ENCODE assay signal across 8 cellular contexts in genomic region chr6:155418017-155418749, GRCh38. TPM values are rescaled to one million over a fixed set of nuclear protein-coding genes. Genes with fewer than 3 reads are reported as not detected.
DNase-seq lines count a peak whose midpoint lies in the region; ATAC-seq and TF ChIP-seq lines count a peak whose summit lies in the region.

No MANE protein-coding gene starts in this region.

- peak; percentile 62 for ATAC-seq in GM21367 (IDR thresholded peaks at IDR 0.05; ENCODE audit: unreplicated experiment)

- H3K4me3 ChIP-seq in mammary epithelial cell (replicated peaks in 1 of 3; ENCODE audit: insufficient read depth in 1 of 3, low read depth in 2 of 3, low read length in 3 of 3) (no peak overlapping the region), neural progenitor cell (no peak overlapping the region)

- WGBS in mammary epithelial cell (ENCODE audit: low coverage, missing lambda C conversion rate): 22% methylated on average over 7 of the region's 9 CpGs

- no peaks in the 10 kb centered on the region for H3K27me3 ChIP-seq in mammary epithelial cell (ENCODE audit: insufficient read depth, low read length)
- no peaks in the 10 kb centered on the region for H3K27me3 ChIP-seq in neural progenitor cell

- H3K36me3 ChIP-seq in mammary epithelial cell (ENCODE audit: insufficient read depth, low read length) (no peaks in the 10 kb centered on the region), neural progenitor cell (no peaks in the 10 kb centered on the region)

- TF ChIP-seq CTCF in mammary epithelial cell (conservative IDR thresholded peaks at IDR 0.05 in 1 of 2, IDR thresholded peaks at IDR 0.05 in 1 of 2; ENCODE audit: extremely low read depth in 1 of 2, insufficient read depth in 1 of 2, low read depth in 1 of 2, low read length in 2 of 2) (no peak), neural progenitor cell (IDR thresholded peaks at IDR 0.05) (no peak), type B pancreatic cell (conservative IDR thresholded peaks at IDR 0.05) (no peak)

- no peaks in the 10 kb centered on the region for H3K36me3 Mint-ChIP-seq in neural progenitor cell
- H3K36me3 Mint-ChIP-seq in type B pancreatic cell: no peaks in the 10 kb centered on the region

- H3K27me3 Mint-ChIP-seq in neural progenitor cell (ENCODE audit: insufficient read depth, low read depth) (peaks cover 4% of the 10 kb centered on the region), type B pancreatic cell (peaks cover 4% of the 10 kb centered on the region)

- no peaks in the 10 kb centered on the region for H4K20me1 ChIP-seq in mammary epithelial cell (ENCODE audit: insufficient read depth, low read length)
- H4K20me1 ChIP-seq in neural progenitor cell (ENCODE audit: low read depth): no peaks in the 10 kb centered on the region

- no peaks in the 10 kb centered on the region for H3F3A ChIP-seq in neural progenitor cell (ENCODE audit: low read depth)

- intact Hi-C loops in mammary epithelial cell (cut with micrococcal nuclease): no loop called here

- H3K27ac ChIP-seq in mammary epithelial cell (ENCODE audit: insufficient read depth, low read depth, low read length) (no peak overlapping the region), neural progenitor cell (no peak overlapping the region)

- in situ Hi-C loops in mammary epithelial cell (cut with MboI; ENCODE audit: low sequenced_read_pairs in 2 of 2): no loop called here

- peaks cover 10% of the 10 kb centered on the region for H3K4me1 ChIP-seq in mammary epithelial cell (ENCODE audit: insufficient read depth, low read length)
- H3K4me1 ChIP-seq in neural progenitor cell: peaks cover 26% of the 10 kb centered on the region

- DNase-seq in Ammon's horn (ENCODE audit: low spot score): peak; percentile 40
- DNase-seq in KG1 (lab: John Stamatoyannopoulos, UW): peak; percentile 31
- peak; percentile 19 for DNase-seq in UCSD-AML1 (lab: John Stamatoyannopoulos, UW; ENCODE audit: unreplicated experiment)
- DNase-seq in mammary epithelial cell: peak; percentile 66
- peak; percentile 15 for DNase-seq in neural progenitor cell (ENCODE audit: low spot score)
- DNase-seq in type B pancreatic cell (ENCODE audit: extremely low spot score, unreplicated experiment): no peak
- DNase-seq in HUDEP-2 (lab: John Stamatoyannopoulos, UW; ENCODE audit: unreplicated experiment in 76 of 76): no peak

- no peaks in the 10 kb centered on the region for H3K79me2 ChIP-seq in mammary epithelial cell (ENCODE audit: insufficient read depth, low read length)
- H3K79me2 ChIP-seq in neural progenitor cell (ENCODE audit: low read depth): no peaks in the 10 kb centered on the region

- H3K4me2 ChIP-seq in mammary epithelial cell (ENCODE audit: insufficient read depth, low read depth, low read length): peak overlapping the region; percentile 65
- H3K4me2 ChIP-seq in neural progenitor cell: peak overlapping the region; percentile 58

- H2AFZ ChIP-seq in mammary epithelial cell (ENCODE audit: low read depth, low read length) (peak overlapping the region; percentile 53), neural progenitor cell (replicated peaks) (peak overlapping the region; percentile 74)

- dilution Hi-C loops in mammary epithelial cell (cut with HindIII; ENCODE audit: low sequenced_read_pairs): no loop called here

- no peak overlapping the region for H3K4me3 Mint-ChIP-seq in neural progenitor cell
- peak overlapping the region; percentile 9 for H3K4me3 Mint-ChIP-seq in type B pancreatic cell

- H3K9ac ChIP-seq in mammary epithelial cell (ENCODE audit: insufficient read depth, low read length): no peak overlapping the region
- no peak overlapping the region for H3K9ac ChIP-seq in neural progenitor cell

- no TSS peak for BruUV-seq in mammary epithelial cell (replicated peaks; lab: Mats Ljungman, UMichigan)

- H3K9me3 ChIP-seq in mammary epithelial cell (replicated peaks; ENCODE audit: insufficient read depth, low read length) (no peaks in the 10 kb centered on the region), neural progenitor cell (ENCODE audit: low read depth) (no peaks in the 10 kb centered on the region)

- H3K4me1 Mint-ChIP-seq in neural progenitor cell (peaks cover 20% of the 10 kb centered on the region), type B pancreatic cell (ENCODE audit: unreplicated experiment) (peaks cover 18% of the 10 kb centered on the region)

- CTCF ChIA-PET in mammary epithelial cell (lab: Charles Lee; ENCODE audit: low non-redundant PET): interaction anchor here (0.6 kb wide), 1 partner anchor 90 kb away, joined by 5 read pairs; no protein-coding TSS in a partner anchor

- H3K9me3 Mint-ChIP-seq in neural progenitor cell (no peaks in the 10 kb centered on the region), type B pancreatic cell (no peaks in the 10 kb centered on the region)

- H3K27ac Mint-ChIP-seq in neural progenitor cell (peak overlapping the region; percentile 85), type B pancreatic cell (peak overlapping the region; percentile 44)

RNA-seq across cellular contexts. Expression of gene NOX3, which starts 37.5 kb away (rescaled TPM):
- total RNA-seq in mammary epithelial cell: not detected
- not detected for polyA plus RNA-seq in mammary epithelial cell
- not detected for polyA minus RNA-seq in mammary epithelial cell
- not detected in 2 replicates for total RNA-seq in neural progenitor cell (ENCODE audit: low replicate concordance)
- total RNA-seq in type B pancreatic cell (ENCODE audit: low replicate concordance): not detected in 2 replicates

Comparison
In these comparisons a context has a peak if more than half of its experiments do, and no peak if none do; other contexts are left out.
1. DNase-seq: peak in Ammon's horn (single experiment), KG1 (single experiment), UCSD-AML1 (single experiment), mammary epithelial cell (single experiment) and neural progenitor cell (single experiment); none in type B pancreatic cell (single experiment) and HUDEP-2 (0 of 76).